1 cellular context compared by ENCODE assay signal in the genomic region with DNA sequence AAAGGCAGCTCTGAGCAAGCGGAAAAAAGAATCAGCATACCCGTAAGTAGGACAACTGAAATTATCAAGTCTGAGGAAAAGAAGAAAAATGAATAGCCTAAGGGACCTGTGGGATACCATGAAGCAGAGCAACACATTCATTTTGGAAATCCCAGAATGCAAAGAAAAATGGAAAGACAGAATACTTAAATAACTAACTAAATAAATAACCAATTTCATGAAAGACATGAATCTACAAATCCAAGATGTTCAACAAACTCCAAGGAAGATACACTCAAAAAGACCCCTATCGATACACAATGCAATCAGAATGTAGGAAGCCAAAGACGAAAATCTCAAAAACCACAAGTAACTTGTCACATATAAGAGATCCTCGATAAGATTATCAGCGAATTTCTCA.
TF ChIP-seq lines count a peak whose summit lies in the region.

No MANE protein-coding gene starts in this region.

TF ChIP-seq in K562, 482 proteins besides CTCF, POLR2A, EP300 and RAD21 (continued from another document):
- TF ChIP-seq, protein P1, sequence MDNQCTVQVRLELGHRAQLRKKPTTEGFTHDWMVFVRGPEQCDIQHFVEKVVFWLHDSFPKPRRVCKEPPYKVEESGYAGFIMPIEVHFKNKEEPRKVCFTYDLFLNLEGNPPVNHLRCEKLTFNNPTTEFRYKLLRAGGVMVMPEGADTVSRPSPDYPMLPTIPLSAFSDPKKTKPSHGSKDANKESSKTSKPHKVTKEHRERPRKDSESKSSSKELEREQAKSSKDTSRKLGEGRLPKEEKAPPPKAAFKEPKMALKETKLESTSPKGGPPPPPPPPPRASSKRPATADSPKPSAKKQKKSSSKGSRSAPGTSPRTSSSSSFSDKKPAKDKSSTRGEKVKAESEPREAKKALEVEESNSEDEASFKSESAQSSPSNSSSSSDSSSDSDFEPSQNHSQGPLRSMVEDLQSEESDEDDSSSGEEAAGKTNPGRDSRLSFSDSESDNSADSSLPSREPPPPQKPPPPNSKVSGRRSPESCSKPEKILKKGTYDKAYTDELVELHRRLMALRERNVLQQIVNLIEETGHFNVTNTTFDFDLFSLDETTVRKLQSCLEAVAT (IDR thresholded peaks at IDR 0.05) = 0 out of 4 replicates have a peak, but pooled peaks of 1 of the 2 experiments have one; percentile 17
TF ChIP-seq in K562: peak in this region for 5.
